8 cellular contexts compared by ENCODE assay signal in genomic region chr12:8692573-8692972, GRCh38. TPM values are rescaled to one million over a fixed set of nuclear protein-coding genes. Genes with fewer than 3 reads are reported as not detected.
DNase-seq lines count a peak whose midpoint lies in the region; ATAC-seq and TF ChIP-seq lines count a peak whose summit lies in the region.

No MANE protein-coding gene starts in this region.

- H3K27ac ChIP-seq in BLaER1 (peak overlapping the region; percentile 79), mammary epithelial cell (ENCODE audit: insufficient read depth, low read depth, low read length) (no peak overlapping the region), left lung (peak overlapping the region; percentile 28 to 37), tibial nerve (peak overlapping the region in 3 of 4 donors; percentile 70 to 81 (median 76))

- 2% methylated on average over 5 of the region's 5 CpGs for WGBS in mammary epithelial cell (ENCODE audit: low coverage, missing lambda C conversion rate)
- 10% methylated on average over 5 of the region's 5 CpGs for WGBS in tibial nerve, 2 donors

- no peak overlapping the region for H3K27ac Mint-ChIP-seq in activated T-cell treated with anti-CD3 and anti-CD28 coated beads, Interleukin-2, amount 50 U/mL, for 24 hours

- H3K4me1 ChIP-seq in BLaER1: peaks cover 91% of the 10 kb centered on the region
- H3K4me1 ChIP-seq in mammary epithelial cell (ENCODE audit: insufficient read depth, low read length): peaks cover 24% of the 10 kb centered on the region
- H3K4me1 ChIP-seq in left lung: peaks cover 15 to 33% of the 10 kb centered on the region in 2 donors
- peaks cover 0 to 44% (median 7%) of the 10 kb centered on the region in 4 donors for H3K4me1 ChIP-seq in tibial nerve

- in situ Hi-C loops in mammary epithelial cell (cut with MboI; ENCODE audit: low sequenced_read_pairs in 2 of 2): no loop called here

- no peaks in the 10 kb centered on the region for H3K79me2 ChIP-seq in mammary epithelial cell (ENCODE audit: insufficient read depth, low read length)

- ATAC-seq in left lung: peak; percentile 70
- no peak for ATAC-seq in omental fat pad (ENCODE audit: low FRiP score)
- no peak for ATAC-seq in GM21717 (IDR thresholded peaks at IDR 0.05; ENCODE audit: unreplicated experiment)

- H3K36me3 ChIP-seq in BLaER1 (no peaks in the 10 kb centered on the region), mammary epithelial cell (ENCODE audit: insufficient read depth, low read length) (no peaks in the 10 kb centered on the region), left lung (no peaks in the 10 kb centered on the region), tibial nerve (no peaks in the 10 kb centered on the region)

- no peak for TF ChIP-seq CTCF in mammary epithelial cell (conservative IDR thresholded peaks at IDR 0.05 in 1 of 2, IDR thresholded peaks at IDR 0.05 in 1 of 2; ENCODE audit: extremely low read depth in 1 of 2, insufficient read depth in 1 of 2, low read depth in 1 of 2, low read length in 2 of 2)
- no peak for TF ChIP-seq CTCF in left lung (IDR thresholded peaks at IDR 0.05)
- TF ChIP-seq CTCF in tibial nerve (IDR thresholded peaks at IDR 0.05): no peak
- TF ChIP-seq CTCF in omental fat pad (IDR thresholded peaks at IDR 0.05): no peak

- BruUV-seq in mammary epithelial cell (replicated peaks; lab: Mats Ljungman, UMichigan): no TSS peak

- H3K27me3 ChIP-seq in BLaER1 (no peaks in the 10 kb centered on the region), mammary epithelial cell (ENCODE audit: insufficient read depth, low read length) (no peaks in the 10 kb centered on the region), left lung (peaks cover 0 to 5% of the 10 kb centered on the region in 2 donors), tibial nerve (no peaks in the 10 kb centered on the region)

- TF ChIP-seq EP300 in tibial nerve (IDR thresholded peaks at IDR 0.05): peak in 1 of 2 donors; percentile 75

- H3K9me3 Mint-ChIP-seq in activated T-cell treated with anti-CD3 and anti-CD28 coated beads, Interleukin-2, amount 50 U/mL, for 24 hours: no peaks in the 10 kb centered on the region

- CTCF ChIA-PET in mammary epithelial cell (lab: Charles Lee; ENCODE audit: low non-redundant PET): interaction anchor here (0.6 kb wide), 1 partner anchor 35 kb away, joined by 7 read pairs; no protein-coding TSS in a partner anchor

- intact Hi-C loops in mammary epithelial cell (cut with micrococcal nuclease) (no loop called here), left lung (cut with DNase I) (no loop called here)

- dilution Hi-C loops in mammary epithelial cell (cut with HindIII; ENCODE audit: low sequenced_read_pairs): no loop called here

- H2AFZ ChIP-seq in mammary epithelial cell (ENCODE audit: low read depth, low read length): peak overlapping the region; percentile 76

- peak overlapping the region; percentile 51 for H3K9ac ChIP-seq in BLaER1
- H3K9ac ChIP-seq in mammary epithelial cell (ENCODE audit: insufficient read depth, low read length): peak overlapping the region; percentile 19

- DNase-seq in NCI-H1417 (lab: John Stamatoyannopoulos, UW): peak; percentile 67 to 86 (median 85)
- DNase-seq in mammary epithelial cell: peak; percentile 23
- DNase-seq in left lung: peak in 1 of 2 donors; percentile 80
- DNase-seq in tibial nerve (ENCODE audit: low spot score in 2 of 2): peak in 1 of 2 donors; percentile 48
- DNase-seq in omental fat pad (ENCODE audit: low spot score): no peak
- no peak for DNase-seq in activated T-cell treated with anti-CD3 and anti-CD28 coated beads, Interleukin-2, amount 50 U/mL, for 24 hours

- peak overlapping the region; percentile 58 for H3K4me2 ChIP-seq in BLaER1
- H3K4me2 ChIP-seq in mammary epithelial cell (ENCODE audit: insufficient read depth, low read depth, low read length): peak overlapping the region; percentile 55

- no peak overlapping the region for H3K4me3 ChIP-seq in BLaER1
- no peak overlapping the region for H3K4me3 ChIP-seq in mammary epithelial cell (replicated peaks in 1 of 3; ENCODE audit: insufficient read depth in 1 of 3, low read depth in 2 of 3, low read length in 3 of 3)
- no peak overlapping the region for H3K4me3 ChIP-seq in left lung
- H3K4me3 ChIP-seq in tibial nerve: no peak overlapping the region

- H3K9me3 ChIP-seq in BLaER1 (no peaks in the 10 kb centered on the region), mammary epithelial cell (replicated peaks; ENCODE audit: insufficient read depth, low read length) (no peaks in the 10 kb centered on the region), left lung (no peaks in the 10 kb centered on the region), tibial nerve (no peaks in the 10 kb centered on the region)

- no peak overlapping the region for H3K4me3 Mint-ChIP-seq in activated T-cell treated with anti-CD3 and anti-CD28 coated beads, Interleukin-2, amount 50 U/mL, for 24 hours

- H3K27me3 Mint-ChIP-seq in activated T-cell treated with anti-CD3 and anti-CD28 coated beads, Interleukin-2, amount 50 U/mL, for 24 hours: peaks cover 3% of the 10 kb centered on the region

- peak in 1 of 2 donors; percentile 15 for TF ChIP-seq POLR2A in tibial nerve (IDR thresholded peaks at IDR 0.05)

- peaks cover 14% of the 10 kb centered on the region for H3K4me1 Mint-ChIP-seq in activated T-cell treated with anti-CD3 and anti-CD28 coated beads, Interleukin-2, amount 50 U/mL, for 24 hours (ENCODE audit: low read depth)

- H3K36me3 Mint-ChIP-seq in activated T-cell treated with anti-CD3 and anti-CD28 coated beads, Interleukin-2, amount 50 U/mL, for 24 hours (ENCODE audit: low read depth): no peaks in the 10 kb centered on the region

- H4K20me1 ChIP-seq in BLaER1 (no peaks in the 10 kb centered on the region), mammary epithelial cell (ENCODE audit: insufficient read depth, low read length) (no peaks in the 10 kb centered on the region)

RNA-seq across cellular contexts. Expression of gene RIMKLB, which starts 5.2 kb away (rescaled TPM):
- total RNA-seq in mammary epithelial cell (10 to 100 TPM; 27.2 to 30.2 TPM), left lung (10 to 100 TPM; 27.3 to 31.7 TPM), tibial nerve (10 to 100 TPM; 53.4 to 76.6 (median 68.9) TPM), omental fat pad (100 to 1,000 TPM in 1 of 4 donors, 10 to 100 TPM in 3; 53.9 to 202 (median 62.6) TPM)
- polyA plus RNA-seq in mammary epithelial cell: 12.9 TPM
- 34.4 TPM for polyA minus RNA-seq in mammary epithelial cell

RNA-seq across cellular contexts. Expression of gene MFAP5, which starts 29.9 kb away (rescaled TPM):
- 1 to 10 TPM; 2.4 to 7.5 TPM for total RNA-seq in mammary epithelial cell
- 17.7 TPM for polyA plus RNA-seq in mammary epithelial cell
- 31.9 TPM for polyA minus RNA-seq in mammary epithelial cell
- total RNA-seq in left lung: 10 to 100 TPM in 1 of 2 donors, 1 to 10 TPM in 1; 8.3 to 12.0 TPM
- total RNA-seq in tibial nerve: 100 to 1,000 TPM; 153 to 895 (median 613) TPM
- total RNA-seq in omental fat pad: 100 to 1,000 TPM in 2 of 4 donors, 10 to 100 TPM in 2; 34.5 to 793 (median 148) TPM

Comparison
In these comparisons a context has a peak if more than half of its experiments do, and no peak if none do; other contexts are left out.
1. DNase-seq: peak in NCI-H1417 (3 of 3) and mammary epithelial cell (single experiment); none in omental fat pad (single experiment) and activated T-cell treated with anti-CD3 and anti-CD28 coated beads, Interleukin-2, amount 50 U/mL, for 24 hours (single experiment).